In the genomic region with DNA sequence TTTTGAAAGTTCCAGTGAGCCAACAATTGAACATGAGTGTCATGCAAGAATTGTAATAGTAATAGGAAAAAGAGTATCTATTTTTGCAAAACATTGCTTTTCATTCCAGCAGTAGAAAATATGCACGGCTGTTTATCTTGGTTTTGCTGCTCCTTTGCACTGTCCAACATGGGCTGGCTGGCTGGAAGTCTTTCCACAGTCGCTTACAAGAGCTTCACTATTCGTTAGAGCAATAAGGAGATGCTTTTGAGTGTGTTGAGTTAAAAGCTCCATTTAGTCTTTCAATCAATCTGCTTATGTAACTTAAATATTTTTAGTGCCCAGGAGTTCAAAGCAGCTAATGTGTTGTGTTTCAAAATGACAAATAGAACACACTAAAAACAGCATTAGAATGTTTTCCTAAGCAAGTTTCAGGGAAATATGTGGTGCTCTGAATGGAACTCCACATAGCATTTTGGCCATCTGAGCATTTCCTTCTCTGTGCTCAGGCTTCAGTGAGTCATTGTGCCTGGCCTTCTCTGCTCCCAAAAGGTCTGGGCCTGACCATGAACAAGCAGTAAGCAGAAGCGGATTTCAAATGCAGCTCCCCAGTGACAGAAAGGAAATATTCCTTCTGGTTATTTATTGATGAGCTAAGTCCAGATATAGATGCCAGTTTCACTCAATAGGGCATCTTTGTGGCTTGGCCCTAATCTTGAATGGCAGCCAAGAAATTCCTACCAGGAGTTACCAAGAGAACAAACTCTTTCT, we compare ENCODE assay signal across 14 cellular contexts.
DNase-seq lines count a peak whose midpoint lies in the region; ATAC-seq, FAIRE-seq and TF ChIP-seq lines count a peak whose summit lies in the region.
"Had no signal": no experiment of that assay in that cellular context is flagged by ENCODE, and none has a peak within 500 bp of the region (broad histone marks: within the 10 kb centered on the region; RNA-seq: fewer than 3 reads in every experiment).

No MANE protein-coding gene starts in this region.

- 15 to 20% methylated on average over 4 of the region's 4 CpGs for WGBS in tibial nerve, 2 donors

- no peak for TF ChIP-seq POLR2A in tibial nerve (IDR thresholded peaks at IDR 0.05)

- H3K9me3 ChIP-seq in lower lobe of right lung (no peaks in the 10 kb centered on the region), tibial nerve (no peaks in the 10 kb centered on the region)
- H3K9me3 ChIP-seq: colonic mucosa had no signal

- no peaks in the 10 kb centered on the region for H3K27me3 ChIP-seq in lower lobe of right lung (ENCODE audit: low read depth)
- no peaks in the 10 kb centered on the region for H3K27me3 ChIP-seq in tibial nerve
- H3K27me3 ChIP-seq: colonic mucosa had no signal

- H3K4me3 ChIP-seq in coronary artery = peak overlapping the region; percentile 14
- H3K4me3 ChIP-seq in lower lobe of right lung = no peak overlapping the region
- no peak overlapping the region for H3K4me3 ChIP-seq in tibial nerve
- H3K4me3 ChIP-seq: colonic mucosa had no signal

- ATAC-seq in lower lobe of right lung (peak; percentile 44 to 59), HG03469 (IDR thresholded peaks at IDR 0.05; ENCODE audit: unreplicated experiment) (no peak), GM21360 (IDR thresholded peaks at IDR 0.05; ENCODE audit: unreplicated experiment) (no peak)
- ATAC-seq: activated CD8-positive, alpha-beta T cell treated with anti-CD3 and anti-CD28 coated beads for 36 hours; left lobe of liver had no signal

- no peak for TF ChIP-seq CTCF in coronary artery (IDR thresholded peaks at IDR 0.05)
- no peak for TF ChIP-seq CTCF in lower lobe of right lung (IDR thresholded peaks at IDR 0.05)
- no peak for TF ChIP-seq CTCF in tibial nerve (IDR thresholded peaks at IDR 0.05)

- H3K27ac ChIP-seq in coronary artery = peak overlapping the region; percentile 61 to 84
- H3K27ac ChIP-seq in lower lobe of right lung = peak overlapping the region; percentile 39
- H3K27ac ChIP-seq in tibial nerve = peak overlapping the region in 3 of 4 donors; percentile 58 to 80 (median 67)
- H3K27ac ChIP-seq: colonic mucosa had no signal

- peak in 1 of 2 donors; percentile 24 for TF ChIP-seq EP300 in tibial nerve (IDR thresholded peaks at IDR 0.05)

- H3K36me3 ChIP-seq in lower lobe of right lung (no peaks in the 10 kb centered on the region), tibial nerve (no peaks in the 10 kb centered on the region)
- H3K36me3 ChIP-seq: colonic mucosa had no signal

- intact Hi-C loops in lower lobe of right lung (cut with DNase I) = no loop called here

- FAIRE-seq in GM19239 (lab: Jason Lieb, UNC) = no peak

- DNase-seq in HT1080 (ENCODE audit: low read depth) (peak; percentile 36), coronary artery (ENCODE audit: low spot score) (no peak), lower lobe of right lung (no peak), tibial nerve (ENCODE audit: low spot score in 2 of 2) (peak; percentile 13 to 21), GM19239 (ENCODE audit: insufficient read length, low spot score) (no peak), NCI-H1105 treated with DMSO at 0.1 percent for 48 hours (lab: John Stamatoyannopoulos, UW) (no peak)
- DNase-seq: activated CD8-positive, alpha-beta T cell treated with anti-CD3 and anti-CD28 coated beads for 36 hours; colonic mucosa; NCI-H1930; SHP77 treated with DMSO at 0.1 percent for 48 hours; stimulated activated CD4-positive, alpha-beta T cell treated with anti-CD3 and anti-CD28 coated beads, Interleukin-2, amount 100 ng/mL, for 48 hours had no signal

- H3K4me1 ChIP-seq in lower lobe of right lung = no peaks in the 10 kb centered on the region
- H3K4me1 ChIP-seq in tibial nerve = peaks cover 0 to 42% (median 5%) of the 10 kb centered on the region in 4 donors
- H3K4me1 ChIP-seq: colonic mucosa had no signal

Comparison
In these comparisons a context has a peak if more than half of its experiments do, and no peak if none do; other contexts are left out.
1. DNase-seq: peak in HT1080 (single experiment) and tibial nerve (2 of 2); none in coronary artery (single experiment), lower lobe of right lung (single experiment), GM19239 (single experiment) and NCI-H1105 treated with DMSO at 0.1 percent for 48 hours (single experiment).
2. ATAC-seq: peak in lower lobe of right lung (2 of 2); none in HG03469 (single experiment) and GM21360 (single experiment).
3. Peak in every context shown above with its lines, with median percentiles within 50 percentile points of each other: H3K27ac ChIP-seq.